8 cellular contexts compared by ENCODE assay signal in the genomic region with DNA sequence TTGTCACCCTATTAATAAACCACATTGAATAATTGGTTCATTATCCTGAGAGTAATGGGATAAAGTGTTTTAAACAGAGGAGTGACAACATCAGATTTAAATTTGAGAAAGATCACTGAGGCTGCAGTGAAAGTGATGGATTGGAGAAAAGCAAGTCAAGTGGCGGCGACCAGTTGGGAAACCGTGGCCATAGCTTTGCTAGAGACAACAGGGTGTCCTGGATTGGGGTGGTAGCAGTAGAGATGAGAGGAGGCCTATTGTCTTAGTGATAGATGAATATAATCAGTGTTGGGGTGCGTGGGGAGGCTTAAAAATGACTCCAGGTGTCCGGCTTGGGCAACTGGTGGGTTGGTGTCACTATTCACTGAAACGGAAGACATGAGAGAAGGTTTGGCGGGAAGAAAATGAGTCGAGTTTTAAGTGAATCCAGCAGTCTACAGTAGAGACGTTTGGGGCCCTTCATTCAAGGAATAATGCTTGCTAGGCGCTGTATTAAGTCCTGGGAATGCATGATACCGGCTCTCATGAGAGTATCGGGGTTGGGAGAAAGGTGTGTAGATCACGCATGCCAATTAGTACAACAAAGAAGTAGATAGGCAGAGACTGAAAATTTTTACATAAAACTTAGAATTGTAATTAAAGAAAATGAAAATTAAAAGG. TPM values are rescaled to one million over a fixed set of nuclear protein-coding genes. Genes with fewer than 3 reads are reported as not detected.
A peak's percentile ranks its signal among the peaks of the same experiment; 100 is the strongest.
DNase-seq lines count a peak whose midpoint lies in the region; ATAC-seq and TF ChIP-seq lines count a peak whose summit lies in the region.

No MANE protein-coding gene starts in this region.

- peaks cover 5 to 9% of the 10 kb centered on the region in 2 donors for H3K4me1 ChIP-seq in mucosa of rectum (ENCODE audit: control insufficient read depth in 2 of 2, insufficient read depth in 2 of 2, low read length in 2 of 2)

- intact Hi-C loops in CD4-positive, alpha-beta T cell (cut with DNase I, micrococcal nuclease): loop anchor here in 1 of 2 experiments (2.0 to 10.0 kb wide), 2 partner anchors 63 to 575 kb away; a partner anchor contains a TSS

- peaks cover 17% of the 10 kb centered on the region for H3K4me1 Mint-ChIP-seq in CD4-positive, alpha-beta T cell (ENCODE audit: low read depth)

- no peaks in the 10 kb centered on the region for H3K9me3 ChIP-seq in CD4-positive, alpha-beta T cell (ENCODE audit: control insufficient read depth, low read length)
- no peaks in the 10 kb centered on the region for H3K9me3 ChIP-seq in mucosa of rectum (ENCODE audit: control insufficient read depth in 2 of 2, low read length in 2 of 2)

- H3K27me3 Mint-ChIP-seq in CD4-positive, alpha-beta T cell: no peaks in the 10 kb centered on the region

- ATAC-seq in CD4-positive, alpha-beta T cell (ENCODE audit: poor library complexity): no peak
- ATAC-seq in HG02973 (IDR thresholded peaks at IDR 0.05; ENCODE audit: unreplicated experiment): no peak
- no peak for ATAC-seq in HG02610 (IDR thresholded peaks at IDR 0.05; ENCODE audit: unreplicated experiment)

- H3K9ac ChIP-seq in mucosa of rectum (ENCODE audit: low read depth in 1 of 2, low read length in 2 of 2): peak overlapping the region; percentile 61 to 74

- H3K27ac ChIP-seq in CD4-positive, alpha-beta T cell (ENCODE audit: low read depth, low read length): peak overlapping the region; percentile 72
- no peak overlapping the region for H3K27ac ChIP-seq in mucosa of rectum (ENCODE audit: low read depth in 2 of 2, low read length in 2 of 2)

- H3K36me3 Mint-ChIP-seq in CD4-positive, alpha-beta T cell (ENCODE audit: low read depth): peaks cover 32% of the 10 kb centered on the region

- peak overlapping the region; percentile 73 for H3K27ac Mint-ChIP-seq in CD4-positive, alpha-beta T cell

- no peaks in the 10 kb centered on the region for H3K27me3 ChIP-seq in CD4-positive, alpha-beta T cell (ENCODE audit: control insufficient read depth, insufficient read depth, low read length)
- no peaks in the 10 kb centered on the region for H3K27me3 ChIP-seq in mucosa of rectum (ENCODE audit: control insufficient read depth in 2 of 2, insufficient read depth in 2 of 2, low read length in 2 of 2)

- TF ChIP-seq CTCF in CD4-positive, alpha-beta T cell (IDR thresholded peaks at IDR 0.05): no peak
- no peak for TF ChIP-seq CTCF in cardiac fibroblast (IDR thresholded peaks at IDR 0.05; ENCODE audit: low read depth, low read length)

- no peak for DNase-seq in CD4-positive, alpha-beta T cell
- DNase-seq in M059J (ENCODE audit: low read depth) (peak; percentile 10), cardiac fibroblast (ENCODE audit: low read depth in 2 of 2) (peak in 1 of 2 donors; percentile 9), NCI-H2029 treated with DMSO at 0.1 percent for 48 hours (lab: John Stamatoyannopoulos, UW) (no peak)
- no peak for DNase-seq in activated effector memory CD4-positive, alpha-beta T cell treated with anti-CD3 and anti-CD28 coated beads, Interleukin-2, amount 50 U/mL, for 16 hours

- peaks cover 0 to 10% of the 10 kb centered on the region in 2 donors for H3K36me3 ChIP-seq in mucosa of rectum (ENCODE audit: control insufficient read depth in 2 of 2, insufficient read depth in 2 of 2, low read length in 2 of 2)

- POLR2A ChIA-PET in CD4-positive, alpha-beta T cell (lab: Charles Lee): interaction anchor here (0.5 to 1.1 kb wide), 4 partner anchors 64 to 276 kb away, joined by 3 to 4 read pairs (median 3); a partner anchor contains a TSS

- H3K4me3 ChIP-seq in cardiac fibroblast (replicated peaks in 1 of 2; ENCODE audit: low read depth in 2 of 2, low read length in 2 of 2) (peak overlapping the region; percentile 87 to 97), mucosa of rectum (ENCODE audit: low read length in 2 of 2) (peak overlapping the region; percentile 81 to 99)

- no peaks in the 10 kb centered on the region for H3K9me3 Mint-ChIP-seq in CD4-positive, alpha-beta T cell

- CTCF ChIA-PET in CD4-positive, alpha-beta T cell (lab: Charles Lee): no interaction called here

- peak overlapping the region; percentile 96 for H3K4me3 Mint-ChIP-seq in CD4-positive, alpha-beta T cell

RNA-seq across cellular contexts. Expression of a gene that starts 0.8 kb away (rescaled TPM):
- total RNA-seq in CD4-positive, alpha-beta T cell: 1 to 10 TPM; 6.1 to 6.9 TPM
- total RNA-seq in M059J (2014; rRNA removed; shearing (Covaris generic)): 10.7 and 19.6 TPM in 2 replicates

RNA-seq across cellular contexts. Expression of a gene that starts 7.5 kb away (rescaled TPM):
- total RNA-seq in CD4-positive, alpha-beta T cell: not detected
- not detected in 2 replicates for total RNA-seq in M059J (2014; rRNA removed; shearing (Covaris generic))

RNA-seq across cellular contexts. Expression of a gene that starts 24.7 kb away (rescaled TPM):
- not detected for total RNA-seq in CD4-positive, alpha-beta T cell
- total RNA-seq in M059J (2014; rRNA removed; shearing (Covaris generic)): not detected in 2 replicates
